Comparison of ENCODE assay signal across 9 cellular contexts in genomic region chr17:10117581-10118001, GRCh38.
DNase-seq lines count a peak whose midpoint lies in the region; ATAC-seq and TF ChIP-seq lines count a peak whose summit lies in the region.
"Had no signal": no experiment of that assay in that cellular context is flagged by ENCODE, and none has a peak within 500 bp of the region (broad histone marks: within the 10 kb centered on the region; RNA-seq: fewer than 3 reads in every experiment).

No MANE protein-coding gene starts in this region.

- H3K27ac Mint-ChIP-seq in CD4-positive, alpha-beta memory T cell, result peak overlapping the region in 5 of 7 donors; percentile 25 to 71 (median 58)
- peak overlapping the region; percentile 23 to 91 for H3K27ac Mint-ChIP-seq in natural killer cell treated with Interleukin-12 subunit alpha and Interleukin-12 subunit beta and Interleukin-15 and Interleukin-18, amount 100 ng/mL, for 72 hours
- H3K27ac Mint-ChIP-seq in activated naive CD4-positive, alpha-beta T cell treated with anti-CD3 and anti-CD28 coated beads for 36 hours, result no peak overlapping the region

- H3K4me3 ChIP-seq in CD4-positive, alpha-beta memory T cell (ENCODE audit: low read length in 2 of 2), result no peak overlapping the region
- H3K4me3 ChIP-seq in HL-60 (replicated peaks; ENCODE audit: insufficient read depth, low read length) (no peak overlapping the region), psoas muscle (no peak overlapping the region)
- H3K4me3 ChIP-seq: coronary artery had no signal

- no peaks in the 10 kb centered on the region for H3K36me3 ChIP-seq in CD4-positive, alpha-beta memory T cell (ENCODE audit: insufficient read depth, low read length)
- no peaks in the 10 kb centered on the region for H3K36me3 ChIP-seq in psoas muscle (ENCODE audit: insufficient read depth in 1 of 2, low read depth in 1 of 2)

- ATAC-seq in natural killer cell treated with Interleukin-12 subunit alpha and Interleukin-12 subunit beta and Interleukin-15 and Interleukin-18, amount 100 ng/mL, for 72 hours, result peak; percentile 41 to 56
- ATAC-seq in psoas muscle (no peak), HG03108 (IDR thresholded peaks at IDR 0.05; ENCODE audit: unreplicated experiment) (no peak), HG02970 (IDR thresholded peaks at IDR 0.05; ENCODE audit: low FRiP score, unreplicated experiment) (no peak)

- H3K27ac ChIP-seq in CD4-positive, alpha-beta memory T cell (ENCODE audit: low read depth, low read length), result no peak overlapping the region
- peak overlapping the region; percentile 48 for H3K27ac ChIP-seq in HL-60 (replicated peaks)
- H3K27ac ChIP-seq in caudate nucleus (ENCODE audit: low read depth, low read length), result no peak overlapping the region
- H3K27ac ChIP-seq in psoas muscle, result no peak overlapping the region

- TF ChIP-seq CTCF in HL-60 (IDR thresholded peaks at IDR 0.05; ENCODE audit: insufficient read depth, low read length) (no peak), psoas muscle (IDR thresholded peaks at IDR 0.05) (no peak)

- WGBS in psoas muscle, 3 donors, result 80 to 82% (median 81%) methylated on average over 7 of the region's 7 CpGs

- DNase-seq in CD4-positive, alpha-beta memory T cell, result no peak
- DNase-seq in HL-60 (ENCODE audit: low read depth in 1 of 2, low spot score in 1 of 2) (peak; percentile 58 to 82), caudate nucleus (lab: John Stamatoyannopoulos, UW) (peak in 40 of 61 donors; percentile 9 to 68 (median 40)), psoas muscle (no peak)
- DNase-seq in natural killer cell treated with Interleukin-12 subunit alpha and Interleukin-12 subunit beta and Interleukin-15 and Interleukin-18, amount 100 ng/mL, for 72 hours (ENCODE audit: low spot score), result peak; percentile 81
- no peak for DNase-seq in activated naive CD4-positive, alpha-beta T cell treated with anti-CD3 and anti-CD28 coated beads for 36 hours

- intact Hi-C loops in CD4-positive, alpha-beta memory T cell (cut with micrococcal nuclease), result no loop called here
- intact Hi-C loops in psoas muscle (cut with DNase I), result loop anchor here in 1 of 2 donors (10.0 kb wide), 1 partner anchor 93 kb away; no protein-coding TSS in a partner anchor
- intact Hi-C loops in activated naive CD4-positive, alpha-beta T cell treated with anti-CD3 and anti-CD28 coated beads for 36 hours (cut with micrococcal nuclease), result loop anchor here (5.0 kb wide), 1 partner anchor 110 kb away; no protein-coding TSS in a partner anchor

- no peaks in the 10 kb centered on the region for H3K9me3 ChIP-seq in CD4-positive, alpha-beta memory T cell (ENCODE audit: control insufficient read depth in 1 of 2, low read length in 2 of 2)
- no peaks in the 10 kb centered on the region for H3K9me3 ChIP-seq in psoas muscle

- CTCF ChIA-PET in CD4-positive, alpha-beta memory T cell (lab: Charles Lee; ENCODE audit: partially characterized antibody), result no interaction called here
- CTCF ChIA-PET in activated naive CD4-positive, alpha-beta T cell treated with anti-CD3 and anti-CD28 coated beads for 36 hours (lab: Charles Lee), result no interaction called here

- POLR2A ChIA-PET in CD4-positive, alpha-beta memory T cell (lab: Charles Lee; ENCODE audit: partially characterized antibody), result no interaction called here

- H3K4me1 Mint-ChIP-seq in CD4-positive, alpha-beta memory T cell, result peaks cover 24 to 86% (median 65%) of the 10 kb centered on the region in 4 donors
- peaks cover 85 to 88% of the 10 kb centered on the region in 2 donors for H3K4me1 Mint-ChIP-seq in natural killer cell treated with Interleukin-12 subunit alpha and Interleukin-12 subunit beta and Interleukin-15 and Interleukin-18, amount 100 ng/mL, for 72 hours (ENCODE audit: low read depth in 2 of 2)
- H3K4me1 Mint-ChIP-seq in activated naive CD4-positive, alpha-beta T cell treated with anti-CD3 and anti-CD28 coated beads for 36 hours (ENCODE audit: low read depth), result peaks cover 35% of the 10 kb centered on the region

- H3K4me1 ChIP-seq in CD4-positive, alpha-beta memory T cell (ENCODE audit: insufficient read depth, low read length), result peaks cover 49% of the 10 kb centered on the region
- peaks cover 4% of the 10 kb centered on the region for H3K4me1 ChIP-seq in psoas muscle

- peaks cover 7 to 9% of the 10 kb centered on the region in 2 donors for H3K27me3 Mint-ChIP-seq in CD4-positive, alpha-beta memory T cell
- no peaks in the 10 kb centered on the region for H3K27me3 Mint-ChIP-seq in natural killer cell treated with Interleukin-12 subunit alpha and Interleukin-12 subunit beta and Interleukin-15 and Interleukin-18, amount 100 ng/mL, for 72 hours
- H3K27me3 Mint-ChIP-seq in activated naive CD4-positive, alpha-beta T cell treated with anti-CD3 and anti-CD28 coated beads for 36 hours (ENCODE audit: low read depth), result peaks cover 29% of the 10 kb centered on the region

- no peaks in the 10 kb centered on the region for H3K36me3 Mint-ChIP-seq in CD4-positive, alpha-beta memory T cell
- H3K36me3 Mint-ChIP-seq in natural killer cell treated with Interleukin-12 subunit alpha and Interleukin-12 subunit beta and Interleukin-15 and Interleukin-18, amount 100 ng/mL, for 72 hours, result no peaks in the 10 kb centered on the region
- no peaks in the 10 kb centered on the region for H3K36me3 Mint-ChIP-seq in activated naive CD4-positive, alpha-beta T cell treated with anti-CD3 and anti-CD28 coated beads for 36 hours (ENCODE audit: low read depth)

- no peaks in the 10 kb centered on the region for H3K27me3 ChIP-seq in CD4-positive, alpha-beta memory T cell (ENCODE audit: insufficient read depth, low read length)
- H3K27me3 ChIP-seq in HL-60 (ENCODE audit: insufficient read depth, poor library complexity, severe bottlenecking), result no peaks in the 10 kb centered on the region
- H3K27me3 ChIP-seq in psoas muscle (ENCODE audit: insufficient read depth in 3 of 3, low read length in 2 of 3), result peaks cover 0 to 3% (median 0%) of the 10 kb centered on the region in 3 donors

- peak overlapping the region in 3 of 8 donors; percentile 10 to 34 (median 28) for H3K4me3 Mint-ChIP-seq in CD4-positive, alpha-beta memory T cell
- peak overlapping the region; percentile 76 for H3K4me3 Mint-ChIP-seq in natural killer cell treated with Interleukin-12 subunit alpha and Interleukin-12 subunit beta and Interleukin-15 and Interleukin-18, amount 100 ng/mL, for 72 hours
- no peak overlapping the region for H3K4me3 Mint-ChIP-seq in activated naive CD4-positive, alpha-beta T cell treated with anti-CD3 and anti-CD28 coated beads for 36 hours

- no peaks in the 10 kb centered on the region for H3K9me3 Mint-ChIP-seq in CD4-positive, alpha-beta memory T cell
- H3K9me3 Mint-ChIP-seq in natural killer cell treated with Interleukin-12 subunit alpha and Interleukin-12 subunit beta and Interleukin-15 and Interleukin-18, amount 100 ng/mL, for 72 hours, result no peaks in the 10 kb centered on the region
- H3K9me3 Mint-ChIP-seq in activated naive CD4-positive, alpha-beta T cell treated with anti-CD3 and anti-CD28 coated beads for 36 hours, result no peaks in the 10 kb centered on the region

Comparison
In these comparisons a context has a peak if more than half of its experiments do, and no peak if none do; other contexts are left out.
1. DNase-seq: peak in HL-60 (2 of 2), caudate nucleus (40 of 61) and natural killer cell treated with Interleukin-12 subunit alpha and Interleukin-12 subunit beta and Interleukin-15 and Interleukin-18, amount 100 ng/mL, for 72 hours (single experiment); none in CD4-positive, alpha-beta memory T cell (0 of 5), psoas muscle (0 of 2) and activated naive CD4-positive, alpha-beta T cell treated with anti-CD3 and anti-CD28 coated beads for 36 hours (single experiment).
2. ATAC-seq: peak in natural killer cell treated with Interleukin-12 subunit alpha and Interleukin-12 subunit beta and Interleukin-15 and Interleukin-18, amount 100 ng/mL, for 72 hours (2 of 2); none in psoas muscle (0 of 4), HG03108 (single experiment) and HG02970 (single experiment).